ENCODE assay signal across 8 cellular contexts in the genomic region with DNA sequence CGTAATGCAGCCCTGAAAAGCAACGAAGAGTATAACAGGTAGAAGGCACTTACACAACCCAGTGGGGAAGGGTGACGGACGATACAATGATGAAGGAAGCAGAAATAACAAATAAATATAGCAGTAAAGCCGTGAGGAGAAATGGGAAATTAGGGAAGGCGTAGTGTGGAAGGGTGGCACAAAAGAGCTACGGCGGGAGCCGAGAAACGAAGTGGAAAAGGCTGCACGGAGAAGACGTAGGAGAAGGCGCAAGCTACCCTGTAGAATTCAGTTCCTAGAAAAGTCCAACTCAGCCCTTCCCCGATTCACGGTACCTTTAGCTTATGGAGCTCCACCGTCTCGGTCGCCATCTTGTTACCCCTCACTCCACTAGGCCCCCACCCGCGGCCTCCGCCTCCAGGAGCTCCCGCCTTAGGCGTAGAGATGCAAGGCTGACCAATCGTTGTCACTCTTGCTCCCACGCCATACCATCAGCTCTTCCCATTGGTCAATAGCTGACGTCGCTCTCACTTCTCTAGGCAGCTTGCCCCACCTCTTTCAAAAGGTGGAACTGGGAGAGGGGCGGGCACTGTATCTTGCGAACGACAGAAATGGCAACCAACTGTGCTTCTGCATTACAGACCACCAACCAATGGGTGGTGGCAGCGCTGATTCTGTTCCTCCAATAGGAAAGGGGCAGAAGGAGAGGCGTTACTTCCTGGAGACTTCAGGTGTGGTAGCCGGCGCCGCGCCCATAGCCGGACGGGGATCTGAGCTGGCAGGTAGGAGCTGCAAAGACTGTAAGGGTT. TPM values are rescaled to one million over a fixed set of nuclear protein-coding genes. Genes with fewer than 3 reads are reported as not detected.
DNase-seq lines count a peak whose midpoint lies in the region; ATAC-seq and TF ChIP-seq lines count a peak whose summit lies in the region.

A gene with protein sequence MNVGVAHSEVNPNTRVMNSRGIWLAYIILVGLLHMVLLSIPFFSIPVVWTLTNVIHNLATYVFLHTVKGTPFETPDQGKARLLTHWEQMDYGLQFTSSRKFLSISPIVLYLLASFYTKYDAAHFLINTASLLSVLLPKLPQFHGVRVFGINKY (plus strand): TSS at position 690 of the 788 bp plus-strand sequence. CDS start 959 bp downstream, outside the sequence.
A gene with protein sequence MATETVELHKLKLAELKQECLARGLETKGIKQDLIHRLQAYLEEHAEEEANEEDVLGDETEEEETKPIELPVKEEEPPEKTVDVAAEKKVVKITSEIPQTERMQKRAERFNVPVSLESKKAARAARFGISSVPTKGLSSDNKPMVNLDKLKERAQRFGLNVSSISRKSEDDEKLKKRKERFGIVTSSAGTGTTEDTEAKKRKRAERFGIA (minus strand): TSS at position 373 of the 788 bp plus-strand sequence. CDS start 23 bp downstream, at position 350.

- intact Hi-C loops in lower lobe of right lung (cut with DNase I), result no loop called here

- DNase-seq in COLO668 (lab: John Stamatoyannopoulos, UW; ENCODE audit: unreplicated experiment), result peak; percentile 92
- peak; percentile 94 for DNase-seq in GM20000 (ENCODE audit: low spot score)
- peak; percentile 99 for DNase-seq in HS-5 (ENCODE audit: low read depth)
- DNase-seq in NK-92 (lab: John Stamatoyannopoulos, UW; ENCODE audit: unreplicated experiment), result peak; percentile 92
- peak; percentile 87 to 92 for DNase-seq in activated CD8-positive, alpha-beta memory T cell treated with anti-CD3 and anti-CD28 coated beads for 1 hour (ENCODE audit: extremely low read depth in 1 of 2, low read depth in 1 of 2)
- DNase-seq in effector CD8-positive, alpha-beta T cell (lab: John Stamatoyannopoulos, UW), result peak; percentile 93
- DNase-seq in lower lobe of right lung, result peak; percentile 95
- peak; percentile 89 to 94 (median 94) for DNase-seq in stimulated activated CD4-positive, alpha-beta T cell treated with anti-CD3 and anti-CD28 coated beads, TNF-alpha, amount 100 ng/mL, for 24 hours (ENCODE audit: low read depth in 3 of 3)

- H3K36me3 ChIP-seq in lower lobe of right lung, result peaks cover 65% of the 10 kb centered on the region

- H3K27ac ChIP-seq in lower lobe of right lung, result peak within 1 kb of the TSS; percentile 91

- H3K9me3 ChIP-seq in lower lobe of right lung, result no peaks in the 10 kb centered on the region

- H3K4me1 ChIP-seq in lower lobe of right lung, result peaks cover 50% of the 10 kb centered on the region

- H3K27me3 ChIP-seq in lower lobe of right lung (ENCODE audit: low read depth), result no peaks in the 10 kb centered on the region

- no peak for TF ChIP-seq CTCF in GM20000 (IDR thresholded peaks at IDR 0.05; ENCODE audit: extremely low read depth, missing control alignments)
- TF ChIP-seq CTCF in lower lobe of right lung (IDR thresholded peaks at IDR 0.05), result no peak

- peak; percentile 98 to 99 for ATAC-seq in lower lobe of right lung

- H3K4me3 ChIP-seq in lower lobe of right lung, result peak within 1 kb of the TSS; percentile 94

RNA-seq across cellular contexts. Expression of the first gene that starts in this region (rescaled TPM):
- 49.6 TPM for total RNA-seq in lower lobe of right lung

RNA-seq across cellular contexts. Expression of the second gene that starts in this region (rescaled TPM):
- total RNA-seq in lower lobe of right lung, result 40.1 TPM

Comparison
In these comparisons a context has a peak if more than half of its experiments do, and no peak if none do; other contexts are left out.
1. Peak in every context shown above with its lines: DNase-seq, ATAC-seq, H3K4me3 ChIP-seq and H3K27ac ChIP-seq.